14 cellular contexts compared by ENCODE assay signal in the genomic region with DNA sequence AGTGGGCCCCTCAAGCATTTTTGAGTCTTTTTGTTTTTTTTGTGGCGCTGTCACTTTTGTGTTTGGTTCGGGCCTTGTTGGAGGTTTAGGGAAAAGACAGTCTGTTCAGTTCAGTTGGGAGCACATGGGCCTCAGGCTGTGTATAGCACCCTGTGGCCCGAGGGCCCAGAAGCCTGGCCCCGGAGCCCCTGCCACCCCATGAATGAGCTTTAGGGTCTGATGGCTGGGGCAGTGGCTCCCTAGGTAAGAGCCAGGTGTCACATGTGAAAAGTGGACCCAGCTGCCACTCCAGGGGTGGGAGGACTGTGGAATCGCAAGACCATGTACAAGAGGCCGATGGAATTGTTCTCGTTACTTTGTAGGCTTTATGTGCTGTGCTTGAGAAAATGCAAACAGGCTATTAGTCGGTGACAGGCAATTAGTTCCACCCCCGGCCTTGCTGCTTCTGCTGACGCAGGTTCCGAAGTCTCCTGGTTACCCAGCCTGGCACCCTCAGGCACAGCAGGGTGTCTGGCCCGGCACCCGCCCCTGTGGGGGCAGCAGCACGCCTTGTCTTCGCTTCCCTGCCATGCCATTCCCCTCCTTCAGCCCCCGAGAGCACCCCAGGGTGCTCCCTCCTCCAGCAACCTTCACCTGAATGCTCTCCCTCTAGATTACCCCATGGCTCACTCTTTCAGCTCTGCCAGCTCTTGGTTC. TPM values are rescaled to one million over a fixed set of nuclear protein-coding genes. Genes with fewer than 3 reads are reported as not detected.
DNase-seq lines count a peak whose midpoint lies in the region; ATAC-seq lines count a peak whose summit lies in the region.
"Had no signal": no experiment of that assay in that cellular context is flagged by ENCODE, and none has a peak within 500 bp of the region (broad histone marks: within the 10 kb centered on the region; RNA-seq: fewer than 3 reads in every experiment).

No MANE protein-coding gene starts in this region.

- ATAC-seq in HG02763 (IDR thresholded peaks at IDR 0.05; ENCODE audit: unreplicated experiment) (no peak), HG03460 (IDR thresholded peaks at IDR 0.05; ENCODE audit: unreplicated experiment) (no peak), HG03108 (IDR thresholded peaks at IDR 0.05; ENCODE audit: unreplicated experiment) (no peak)
- ATAC-seq: Panc1 had no signal

- DNase-seq in COLO668 (lab: John Stamatoyannopoulos, UW; ENCODE audit: unreplicated experiment) = peak; percentile 40
- DNase-seq in NCI-H1417 treated with DMSO at 0.1 percent for 48 hours (lab: John Stamatoyannopoulos, UW) = peak; percentile 17
- DNase-seq in head of caudate nucleus = peak in 37 of 42 donors; percentile 24 to 86 (median 53)
- DNase-seq in mesendoderm = no peak
- DNase-seq: NCI-H1105, NCI-H187, NCI-H2171 treated with DMSO at 0.1 percent for 48 hours, NCI-H774 had no signal

- H3K4me3 ChIP-seq in rectal smooth muscle tissue (ENCODE audit: low read length) = no peak overlapping the region
- no peak overlapping the region for H3K4me3 ChIP-seq in mesendoderm (ENCODE audit: low read length)

- no peak overlapping the region for H3K18ac ChIP-seq in mesendoderm (ENCODE audit: low read length)

- H3K36me3 ChIP-seq in rectal smooth muscle tissue (ENCODE audit: control insufficient read depth, insufficient read depth, low read length) (peaks cover 2% of the 10 kb centered on the region), mesendoderm (ENCODE audit: control insufficient read depth, insufficient read depth, low read length) (peaks cover 2% of the 10 kb centered on the region)

- no peak overlapping the region for H3K4me2 ChIP-seq in mesendoderm (ENCODE audit: low read length)

- no peak overlapping the region for H3K23ac ChIP-seq in mesendoderm (ENCODE audit: low read length)

- H3K9ac ChIP-seq in rectal smooth muscle tissue (ENCODE audit: low read length) (no peak overlapping the region), mesendoderm (ENCODE audit: low read length) (no peak overlapping the region)

- H3K27ac ChIP-seq in rectal smooth muscle tissue (ENCODE audit: low read depth, low read length) = peak overlapping the region; percentile 72
- H3K27ac ChIP-seq in mesendoderm (ENCODE audit: low read depth, low read length) = no peak overlapping the region
- H3K27ac ChIP-seq: HL-60 had no signal

- no peak overlapping the region for H2BK120ac ChIP-seq in mesendoderm (ENCODE audit: low read depth, low read length)

- no peaks in the 10 kb centered on the region for H3K79me2 ChIP-seq in mesendoderm (ENCODE audit: control insufficient read depth, insufficient read depth, low read length)

- H3K56ac ChIP-seq in mesendoderm (ENCODE audit: low read length) = no peak overlapping the region

- H3K4me1 ChIP-seq in rectal smooth muscle tissue (ENCODE audit: control insufficient read depth, insufficient read depth, low read length) (peaks cover 30% of the 10 kb centered on the region), mesendoderm (ENCODE audit: control insufficient read depth, low read depth, low read length) (peaks cover 11% of the 10 kb centered on the region)

- H3K27me3 ChIP-seq in rectal smooth muscle tissue (ENCODE audit: control insufficient read depth, insufficient read depth, low read length) = no peaks in the 10 kb centered on the region
- H3K27me3 ChIP-seq in mesendoderm (ENCODE audit: insufficient read depth, low read length, poor library complexity) = no peaks in the 10 kb centered on the region

- no peak overlapping the region for H2BK15ac ChIP-seq in mesendoderm (replicated peaks; ENCODE audit: low read depth)

- intact Hi-C loops in head of caudate nucleus (cut with DNase I) = no loop called here

- H3K4ac ChIP-seq in mesendoderm (ENCODE audit: low read depth, low read length) = no peak overlapping the region

- no peak overlapping the region for H4K5ac ChIP-seq in mesendoderm (ENCODE audit: low read length)

- H2AK5ac ChIP-seq in mesendoderm (ENCODE audit: low read length) = no peak overlapping the region

- H4K8ac ChIP-seq in mesendoderm (ENCODE audit: low read depth, low read length) = no peak overlapping the region

- H3K79me1 ChIP-seq in mesendoderm (ENCODE audit: low read length) = peaks cover 3% of the 10 kb centered on the region

- no CpG with 5 or more reads among the region's 16 CpGs for WGBS in mesendoderm (ENCODE audit: extremely low coverage, insufficient coverage, low lambda C conversion rate)

- H2BK5ac ChIP-seq in mesendoderm (ENCODE audit: low read length) = no peak overlapping the region

RNA-seq across cellular contexts. Expression of a gene that starts 38.2 kb away (rescaled TPM):
- 0.60 TPM for polyA plus RNA-seq in mesendoderm (2013, experiment 1 of 2)
- 0.67 TPM for polyA plus RNA-seq in mesendoderm (2013, experiment 2 of 2)
